ENCODE assay signal across 10 cellular contexts in genomic region chr2:84424152-84424551, GRCh38. TPM values are rescaled to one million over a fixed set of nuclear protein-coding genes. Genes with fewer than 3 reads are reported as not detected.
DNase-seq lines count a peak whose midpoint lies in the region; ATAC-seq and TF ChIP-seq lines count a peak whose summit lies in the region.
"Had no signal": no experiment of that assay in that cellular context is flagged by ENCODE, and none has a peak within 500 bp of the region (broad histone marks: within the 10 kb centered on the region; RNA-seq: fewer than 3 reads in every experiment).

No MANE protein-coding gene starts in this region.

- no peaks in the 10 kb centered on the region; the same call in 1 of the 2 replicates for H4K20me1 ChIP-seq in OCI-LY7 (ENCODE audit: insufficient read depth, low read length)

- BruUV-seq in MCF 10A (replicated peaks; lab: Mats Ljungman, UMichigan) (no TSS peak), OCI-LY7 (replicated peaks; lab: Mats Ljungman, UMichigan) (no TSS peak)

- H3K27me3 Mint-ChIP-seq in MCF 10A (ENCODE audit: insufficient read depth, unreplicated experiment): no peaks in the 10 kb centered on the region

- CTCF ChIA-PET in MCF 10A (lab: Yijun Ruan, JAX) (interaction anchor here (0.6 to 6.5 kb wide), 15 partner anchors 28 to 721 kb away, joined by 3 to 57 read pairs (median 3); no protein-coding TSS in a partner anchor), OCI-LY7 (lab: Charles Lee; ENCODE audit: unreplicated experiment) (no interaction called here)

- no peak overlapping the region for H2AFZ ChIP-seq in OCI-LY7 (ENCODE audit: low read length)

- TF ChIP-seq POLR2A in breast epithelium (IDR thresholded peaks at IDR 0.05) (no peak), esophagus muscularis mucosa (IDR thresholded peaks at IDR 0.05; ENCODE audit: low read depth) (no peak), transverse colon (IDR thresholded peaks at IDR 0.05) (no peak)

- peaks cover 13% of the 10 kb centered on the region for H3K4me1 Mint-ChIP-seq in MCF 10A (ENCODE audit: insufficient read depth, unreplicated experiment)

- H3K9me3 Mint-ChIP-seq in MCF 10A (ENCODE audit: unreplicated experiment): no peaks in the 10 kb centered on the region

- no peaks in the 10 kb centered on the region for H3K79me2 ChIP-seq in OCI-LY7 (ENCODE audit: insufficient read depth, low read depth, low read length)

- H3K4me3 ChIP-seq in breast epithelium (no peak overlapping the region), OCI-LY7 (ENCODE audit: low read depth, low read length, poor library complexity, severe bottlenecking) (no peak overlapping the region), esophagus muscularis mucosa (no peak overlapping the region), transverse colon (no peak overlapping the region)
- H3K4me3 ChIP-seq: SK-N-MC, suprapubic skin had no signal

- no peak for TF ChIP-seq EP300 in esophagus muscularis mucosa (IDR thresholded peaks at IDR 0.05)
- no peak for TF ChIP-seq EP300 in transverse colon (IDR thresholded peaks at IDR 0.05; ENCODE audit: low read depth)

- DNase-seq in MCF 10A (ENCODE audit: unreplicated experiment): peak; percentile 26
- DNase-seq in breast epithelium (ENCODE audit: low spot score in 2 of 2): no peak
- peak; percentile 2 for DNase-seq in OCI-LY7 (ENCODE audit: low spot score)
- DNase-seq in esophagus muscularis mucosa (ENCODE audit: extremely low spot score): no peak
- no peak for DNase-seq in transverse colon
- no peak for DNase-seq in stimulated activated CD4-positive, alpha-beta T cell treated with anti-CD3 and anti-CD28 coated beads, Interleukin-4, amount 100 ng/mL, for 4 hours
- no peak for DNase-seq in anterior cingulate cortex (lab: John Stamatoyannopoulos, UW)

- no peak overlapping the region for H3K4me2 ChIP-seq in OCI-LY7 (ENCODE audit: low read length)

- peaks cover 30% of the 10 kb centered on the region for H3K36me3 Mint-ChIP-seq in MCF 10A (ENCODE audit: insufficient read depth, unreplicated experiment)

- H3K27me3 ChIP-seq in breast epithelium: no peaks in the 10 kb centered on the region
- H3K27me3 ChIP-seq in esophagus muscularis mucosa: no peaks in the 10 kb centered on the region
- H3K27me3 ChIP-seq in transverse colon: no peaks in the 10 kb centered on the region
- H3K27me3 ChIP-seq: suprapubic skin had no signal

- H3K4me1 ChIP-seq in breast epithelium: no peaks in the 10 kb centered on the region
- peaks cover 5% of the 10 kb centered on the region for H3K4me1 ChIP-seq in OCI-LY7 (ENCODE audit: insufficient read depth, low read length, poor library complexity, severe bottlenecking)
- peaks cover 0 to 10% (median 2%) of the 10 kb centered on the region in 4 donors for H3K4me1 ChIP-seq in esophagus muscularis mucosa
- H3K4me1 ChIP-seq in transverse colon: peaks cover 0 to 6% (median 0%) of the 10 kb centered on the region in 4 donors

- intact Hi-C loops in MCF 10A (cut with micrococcal nuclease) (loop anchor here (5.0 kb wide), 1 partner anchor 107 kb away; no protein-coding TSS in a partner anchor), breast epithelium (cut with DNase I; ENCODE audit: low total_unique reads) (no loop called here), OCI-LY7 (cut with micrococcal nuclease; ENCODE audit: unreplicated experiment) (no loop called here), esophagus muscularis mucosa (cut with DNase I) (no loop called here), transverse colon (cut with DNase I; ENCODE audit: low total_unique reads) (no loop called here)

- H3K36me3 ChIP-seq in breast epithelium (no peaks in the 10 kb centered on the region), OCI-LY7 (ENCODE audit: insufficient read depth, low read length) (peaks cover 53% of the 10 kb centered on the region), esophagus muscularis mucosa (peaks cover 37 to 70% (median 54%) of the 10 kb centered on the region in 4 donors), transverse colon (peaks cover 0 to 44% (median 15%) of the 10 kb centered on the region in 4 donors)

- H3K4me3 Mint-ChIP-seq in MCF 10A (ENCODE audit: unreplicated experiment): no peak overlapping the region

- POLR2A ChIA-PET in MCF 10A (lab: Yijun Ruan, JAX) (interaction anchor here (0.7 to 1.0 kb wide), 3 partner anchors 11 to 576 kb away, joined by 3 read pairs; no protein-coding TSS in a partner anchor), OCI-LY7 (lab: Charles Lee) (no interaction called here)

- no peak for ATAC-seq in HG02884 (IDR thresholded peaks at IDR 0.05; ENCODE audit: unreplicated experiment)

- peak; percentile 63 for TF ChIP-seq CTCF in MCF 10A (IDR thresholded peaks at IDR 0.05; ENCODE audit: unreplicated experiment)
- peak in 1 of 3 donors; percentile 48 for TF ChIP-seq CTCF in breast epithelium (IDR thresholded peaks at IDR 0.05)
- peak; percentile 77 for TF ChIP-seq CTCF in OCI-LY7 (conservative IDR thresholded peaks at IDR 0.05; ENCODE audit: low read length)
- TF ChIP-seq CTCF in esophagus muscularis mucosa (IDR thresholded peaks at IDR 0.05): peak in 2 of 3 experiments; percentile 7 to 43
- peak in 3 of 5 experiments; percentile 19 to 32 (median 32) for TF ChIP-seq CTCF in transverse colon (IDR thresholded peaks at IDR 0.05)

- H3K9me2 ChIP-seq in OCI-LY7 (ENCODE audit: insufficient read depth, low read length): no peaks in the 10 kb centered on the region

- H3K27ac Mint-ChIP-seq in MCF 10A (ENCODE audit: low read depth, unreplicated experiment): no peak overlapping the region

- no peak overlapping the region for H3K27ac ChIP-seq in breast epithelium
- H3K27ac ChIP-seq in OCI-LY7 (ENCODE audit: low read depth, low read length, poor library complexity, severe bottlenecking): no peak overlapping the region
- H3K27ac ChIP-seq in esophagus muscularis mucosa (replicated peaks in 1 of 4): no peak overlapping the region
- H3K27ac ChIP-seq in transverse colon: no peak overlapping the region
- H3K27ac ChIP-seq: SK-N-MC, suprapubic skin had no signal

- H3K9me3 ChIP-seq in breast epithelium (no peaks in the 10 kb centered on the region), OCI-LY7 (ENCODE audit: low read length) (no peaks in the 10 kb centered on the region), esophagus muscularis mucosa (no peaks in the 10 kb centered on the region), transverse colon (no peaks in the 10 kb centered on the region)
- H3K9me3 ChIP-seq: suprapubic skin had no signal

- in situ Hi-C loops in transverse colon (cut with MboI; ENCODE audit: low pct_ligation_motif_present in 1 of 4, low pct_unique_long_range_greater_than_20kb in 1 of 4, low sequenced_read_pairs in 3 of 4): no loop called here

RNA-seq across cellular contexts. Expression of gene SUCLG1, which starts 34.9 kb away (rescaled TPM):
- 87.2 and 105 TPM in 2 replicates for total RNA-seq in MCF 10A (2022)
- total RNA-seq in breast epithelium: 100 to 1,000 TPM; 108 to 112 (median 110) TPM
- total RNA-seq in OCI-LY7 (2014; rRNA removed; shearing (Covaris generic)): 47.5 and 50.6 TPM in 2 replicates
- total RNA-seq in OCI-LY7 (2022): 62.3 and 66.4 TPM in 2 replicates
- 10 to 100 TPM; 61.1 to 96.8 (median 92.6) TPM for total RNA-seq in esophagus muscularis mucosa
- total RNA-seq in transverse colon: 100 to 1,000 TPM in 3 of 4 donors, 10 to 100 TPM in 1; 55.4 to 199 (median 127) TPM

Comparison
In these comparisons a context has a peak if more than half of its experiments do, and no peak if none do; other contexts are left out.
1. DNase-seq: peak in MCF 10A (single experiment) and OCI-LY7 (single experiment); none in breast epithelium (0 of 2), esophagus muscularis mucosa (single experiment), transverse colon (single experiment), stimulated activated CD4-positive, alpha-beta T cell treated with anti-CD3 and anti-CD28 coated beads, Interleukin-4, amount 100 ng/mL, for 4 hours (0 of 2) and anterior cingulate cortex (0 of 58).